21 cellular contexts compared by ENCODE assay signal in genomic region chr11:68796779-68797178, GRCh38.
"Had no signal": no experiment of that assay in that cellular context is flagged by ENCODE, and none has a peak within 500 bp of the region (broad histone marks: within the 10 kb centered on the region; RNA-seq: fewer than 3 reads in every experiment).

No MANE protein-coding gene starts in this region.

- H3K4me3 ChIP-seq: breast epithelium, hepatocyte, smooth muscle cell, suprapubic skin, upper lobe of left lung had no signal

- DNase-seq: activated B cell treated with CpG ODN at 0.5 μM for 24 hours; activated CD4-positive, alpha-beta T cell treated with anti-CD3 and anti-CD28 coated beads for 4 hours; activated CD8-positive, alpha-beta T cell treated with anti-CD3 and anti-CD28 coated beads for 36 hours; activated naive CD4-positive, alpha-beta T cell treated with anti-CD3 and anti-CD28 coated beads, Interleukin-2, amount 10 ng/mL, durations not matched to agents 7 days and 5 days; activated naive CD8-positive, alpha-beta T cell treated with anti-CD3 and anti-CD28 coated beads, Interleukin-2, amount 50 U/mL, for 24 hours; activated T-cell treated with anti-CD3 and anti-CD28 coated beads, Interleukin-2, amount 50 U/mL, for 24 hours; dermis blood vessel endothelial cell; effector memory CD4-positive, alpha-beta T cell; left colon; mammary epithelial cell; stimulated activated CD4-positive, alpha-beta T cell treated with anti-CD3 and anti-CD28 coated beads, Interleukin-4, amount 100 ng/mL, for 1 hour; stimulated activated naive CD8-positive, alpha-beta T cell treated with anti-CD3 and anti-CD28 coated beads, Interleukin-15, amount 100 ng/mL, for 72 hours; T-cell had no signal

- H3K27ac Mint-ChIP-seq: activated B cell treated with CpG ODN at 0.5 μM for 24 hours; activated CD8-positive, alpha-beta T cell treated with anti-CD3 and anti-CD28 coated beads for 36 hours; activated naive CD4-positive, alpha-beta T cell treated with anti-CD3 and anti-CD28 coated beads, Interleukin-2, amount 10 ng/mL, durations not matched to agents 7 days and 5 days; activated naive CD8-positive, alpha-beta T cell treated with anti-CD3 and anti-CD28 coated beads, Interleukin-2, amount 50 U/mL, for 24 hours; activated T-cell treated with anti-CD3 and anti-CD28 coated beads, Interleukin-2, amount 50 U/mL, for 24 hours; activated T-helper 2 cell treated with anti-CD3 and anti-CD28 coated beads, Interferon-gamma antibody, Interleukin-2, Interleukin-4, amounts not matched to agents 10 μg/mL and 5 μg/mL and 100 μg/mL, durations not matched to agents 14 hours and 24 hours and 36 hours; stimulated activated naive CD8-positive, alpha-beta T cell treated with anti-CD3 and anti-CD28 coated beads, Interleukin-15, amount 100 ng/mL, for 72 hours; T-cell had no signal

- H3K9me3 Mint-ChIP-seq: activated B cell treated with CpG ODN at 0.5 μM for 24 hours; activated CD8-positive, alpha-beta T cell treated with anti-CD3 and anti-CD28 coated beads for 36 hours; activated naive CD4-positive, alpha-beta T cell treated with anti-CD3 and anti-CD28 coated beads, Interleukin-2, amount 10 ng/mL, durations not matched to agents 7 days and 5 days; activated naive CD8-positive, alpha-beta T cell treated with anti-CD3 and anti-CD28 coated beads, Interleukin-2, amount 50 U/mL, for 24 hours; activated T-cell treated with anti-CD3 and anti-CD28 coated beads, Interleukin-2, amount 50 U/mL, for 24 hours; activated T-helper 2 cell treated with anti-CD3 and anti-CD28 coated beads, Interferon-gamma antibody, Interleukin-2, Interleukin-4, amounts not matched to agents 10 μg/mL and 5 μg/mL and 100 μg/mL, durations not matched to agents 14 hours and 24 hours and 36 hours; neural crest cell; stimulated activated naive CD8-positive, alpha-beta T cell treated with anti-CD3 and anti-CD28 coated beads, Interleukin-15, amount 100 ng/mL, for 72 hours; T-cell had no signal

- H3K9me3 ChIP-seq: breast epithelium, suprapubic skin, upper lobe of left lung had no signal

- ATAC-seq: activated CD8-positive, alpha-beta T cell treated with anti-CD3 and anti-CD28 coated beads for 36 hours; activated naive CD8-positive, alpha-beta T cell treated with anti-CD3 and anti-CD28 coated beads, Interleukin-2, amount 50 U/mL, for 24 hours; left colon; sciatic nerve; stimulated activated naive CD8-positive, alpha-beta T cell treated with anti-CD3 and anti-CD28 coated beads, Interleukin-15, amount 100 ng/mL, for 72 hours; T-cell had no signal

- H3K4me3 Mint-ChIP-seq: activated B cell treated with CpG ODN at 0.5 μM for 24 hours; activated CD8-positive, alpha-beta T cell treated with anti-CD3 and anti-CD28 coated beads for 36 hours; activated naive CD4-positive, alpha-beta T cell treated with anti-CD3 and anti-CD28 coated beads, Interleukin-2, amount 10 ng/mL, durations not matched to agents 7 days and 5 days; activated naive CD8-positive, alpha-beta T cell treated with anti-CD3 and anti-CD28 coated beads, Interleukin-2, amount 50 U/mL, for 24 hours; activated T-cell treated with anti-CD3 and anti-CD28 coated beads, Interleukin-2, amount 50 U/mL, for 24 hours; neural crest cell; stimulated activated naive CD8-positive, alpha-beta T cell treated with anti-CD3 and anti-CD28 coated beads, Interleukin-15, amount 100 ng/mL, for 72 hours; T-cell had no signal

- H3K4me1 Mint-ChIP-seq: activated B cell treated with CpG ODN at 0.5 μM for 24 hours; activated naive CD4-positive, alpha-beta T cell treated with anti-CD3 and anti-CD28 coated beads, Interleukin-2, amount 10 ng/mL, durations not matched to agents 7 days and 5 days; activated naive CD8-positive, alpha-beta T cell treated with anti-CD3 and anti-CD28 coated beads, Interleukin-2, amount 50 U/mL, for 24 hours; neural crest cell; stimulated activated naive CD8-positive, alpha-beta T cell treated with anti-CD3 and anti-CD28 coated beads, Interleukin-15, amount 100 ng/mL, for 72 hours; T-cell had no signal

- H3K36me3 ChIP-seq: breast epithelium had no signal

- H3K27ac ChIP-seq: breast epithelium, hepatocyte, suprapubic skin, upper lobe of left lung had no signal

- H3K27me3 ChIP-seq: breast epithelium, hepatocyte, suprapubic skin, upper lobe of left lung had no signal

- H3K27me3 Mint-ChIP-seq: activated B cell treated with CpG ODN at 0.5 μM for 24 hours; activated CD8-positive, alpha-beta T cell treated with anti-CD3 and anti-CD28 coated beads for 36 hours; activated naive CD4-positive, alpha-beta T cell treated with anti-CD3 and anti-CD28 coated beads, Interleukin-2, amount 10 ng/mL, durations not matched to agents 7 days and 5 days; activated naive CD8-positive, alpha-beta T cell treated with anti-CD3 and anti-CD28 coated beads, Interleukin-2, amount 50 U/mL, for 24 hours; activated T-cell treated with anti-CD3 and anti-CD28 coated beads, Interleukin-2, amount 50 U/mL, for 24 hours; stimulated activated naive CD8-positive, alpha-beta T cell treated with anti-CD3 and anti-CD28 coated beads, Interleukin-15, amount 100 ng/mL, for 72 hours; T-cell had no signal

- H3K4me1 ChIP-seq: breast epithelium, suprapubic skin had no signal
